Comparison of ENCODE assay signal across 8 cellular contexts in the genomic region with DNA sequence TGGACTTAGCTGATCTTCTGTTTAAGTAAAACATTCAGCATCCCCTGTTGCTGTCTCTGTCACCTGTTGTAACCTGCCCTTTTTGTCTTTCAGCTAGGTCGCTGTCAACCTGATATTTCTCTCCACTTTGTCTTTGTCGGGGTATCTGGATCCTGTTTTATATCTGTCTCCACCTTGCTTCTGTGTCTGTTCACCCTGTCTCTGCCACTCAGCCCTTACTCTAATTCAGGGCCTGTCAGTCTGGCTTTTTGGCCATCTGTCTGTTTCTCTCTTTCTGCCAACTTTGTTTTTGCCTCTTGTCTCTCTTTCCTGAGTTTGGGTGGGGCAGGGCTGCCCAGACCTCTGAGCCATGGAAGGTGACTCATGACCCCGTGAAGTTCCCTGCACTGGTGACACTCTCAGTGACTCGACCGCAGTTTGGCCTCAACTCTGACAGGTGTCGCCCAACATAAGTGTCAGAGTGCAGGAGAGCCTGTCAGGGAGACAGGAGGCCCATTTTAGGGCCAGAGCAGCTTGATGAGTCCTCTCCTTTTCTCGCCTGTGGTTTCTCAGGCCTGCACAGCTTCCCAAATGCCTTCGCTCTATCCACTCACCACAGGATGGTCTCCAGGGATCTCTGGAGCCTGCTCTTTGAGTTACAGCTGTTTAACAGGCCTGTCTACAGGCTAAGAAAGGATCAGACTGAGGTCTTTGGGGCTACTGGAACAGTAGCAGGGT. TPM values are rescaled to one million over a fixed set of nuclear protein-coding genes. Genes with fewer than 3 reads are reported as not detected.
DNase-seq lines count a peak whose midpoint lies in the region; ATAC-seq and TF ChIP-seq lines count a peak whose summit lies in the region.

No MANE protein-coding gene starts in this region.

- no peak for TF ChIP-seq RAD21 in neural cell (conservative IDR thresholded peaks at IDR 0.05)

- peak overlapping the region; percentile 99 for H3K27ac Mint-ChIP-seq in activated CD8-positive, alpha-beta memory T cell treated with anti-CD3 and anti-CD28 coated beads, Interleukin-2, amount 10 ng/mL, durations not matched to agents 7 days and 5 days

- H3K4me1 Mint-ChIP-seq in activated CD8-positive, alpha-beta memory T cell treated with anti-CD3 and anti-CD28 coated beads, Interleukin-2, amount 10 ng/mL, durations not matched to agents 7 days and 5 days: peaks cover 40% of the 10 kb centered on the region

- no peaks in the 10 kb centered on the region for H3K9me3 ChIP-seq in HEK293 (ENCODE audit: control insufficient read depth, insufficient read depth, low read depth, low read length)
- H3K9me3 ChIP-seq in esophagus (ENCODE audit: control insufficient read depth in 2 of 2, insufficient read depth in 1 of 2, low read depth in 1 of 2, low read length in 1 of 2): no peaks in the 10 kb centered on the region
- H3K9me3 ChIP-seq in neural cell (ENCODE audit: low read length): no peaks in the 10 kb centered on the region
- H3K9me3 ChIP-seq in suprapubic skin: no peaks in the 10 kb centered on the region

- H4K20me1 ChIP-seq in neural cell (ENCODE audit: insufficient read depth): no peaks in the 10 kb centered on the region

- no peaks in the 10 kb centered on the region for H3K9me2 ChIP-seq in neural cell (ENCODE audit: insufficient read depth, low read length)

- H3K9ac ChIP-seq in neural cell (ENCODE audit: low read length): peak overlapping the region; percentile 90

- H3K9me3 Mint-ChIP-seq in activated CD8-positive, alpha-beta memory T cell treated with anti-CD3 and anti-CD28 coated beads, Interleukin-2, amount 10 ng/mL, durations not matched to agents 7 days and 5 days (ENCODE audit: low read depth): no peaks in the 10 kb centered on the region

- peaks cover 41% of the 10 kb centered on the region for H3K79me2 ChIP-seq in neural cell (replicated peaks; ENCODE audit: insufficient read depth, low read length)

- H3F3A ChIP-seq in neural cell (ENCODE audit: insufficient read depth, low read length, poor library complexity, severe bottlenecking): no peaks in the 10 kb centered on the region

- CTCF ChIA-PET in HEK293 (lab: Yijun Ruan, JAX): interaction anchor here (0.6 to 1.5 kb wide), 4 partner anchors 9 to 822 kb away, joined by 3 to 6 read pairs (median 4); no protein-coding TSS in a partner anchor
- CTCF ChIA-PET in activated CD8-positive, alpha-beta memory T cell treated with anti-CD3 and anti-CD28 coated beads, Interleukin-2, amount 10 ng/mL, durations not matched to agents 7 days and 5 days (lab: Charles Lee): interaction anchor here (1.0 to 3.1 kb wide), 4 partner anchors 15 to 99 kb away, joined by 3 to 16 read pairs (median 5); a partner anchor contains a TSS

- TF ChIP-seq EP300 in neural cell (conservative IDR thresholded peaks at IDR 0.05; ENCODE audit: poor library complexity, severe bottlenecking) (no peak), suprapubic skin (IDR thresholded peaks at IDR 0.05) (no peak)

- POLR2A ChIA-PET in HEK293 (lab: Yijun Ruan, JAX): interaction anchor here (0.7 to 2.0 kb wide), 15 partner anchors 12 to 1615 kb away, joined by 3 to 16 read pairs (median 4); a partner anchor contains a TSS

- H3K27ac ChIP-seq in HEK293 (ENCODE audit: extremely low read depth, low read depth, low read length): peak overlapping the region; percentile 79
- peak overlapping the region; percentile 97 for H3K27ac ChIP-seq in esophagus (ENCODE audit: low read depth in 2 of 2, low read length in 1 of 2)
- peak overlapping the region; percentile 79 for H3K27ac ChIP-seq in neural cell (ENCODE audit: low read length)
- H3K27ac ChIP-seq in suprapubic skin: peak overlapping the region; percentile 95

- TF ChIP-seq POLR2A in suprapubic skin (IDR thresholded peaks at IDR 0.05): no peak

- H3K4me2 ChIP-seq in neural cell (ENCODE audit: low read length): peak overlapping the region; percentile 85

- H3K27me3 ChIP-seq in esophagus (ENCODE audit: control insufficient read depth in 1 of 2, insufficient read depth in 2 of 2, low read length in 2 of 2): no peaks in the 10 kb centered on the region
- no peaks in the 10 kb centered on the region for H3K27me3 ChIP-seq in neural cell (ENCODE audit: insufficient read depth, low read depth, low read length)
- H3K27me3 ChIP-seq in suprapubic skin: no peaks in the 10 kb centered on the region

- H3K4me3 Mint-ChIP-seq in activated CD8-positive, alpha-beta memory T cell treated with anti-CD3 and anti-CD28 coated beads, Interleukin-2, amount 10 ng/mL, durations not matched to agents 7 days and 5 days: peak overlapping the region; percentile 96

- ATAC-seq in activated CD8-positive, alpha-beta memory T cell treated with anti-CD3 and anti-CD28 coated beads, Interleukin-2, amount 10 ng/mL, durations not matched to agents 7 days and 5 days: peak; percentile 87

- H3K36me3 Mint-ChIP-seq in activated CD8-positive, alpha-beta memory T cell treated with anti-CD3 and anti-CD28 coated beads, Interleukin-2, amount 10 ng/mL, durations not matched to agents 7 days and 5 days: peaks cover 13% of the 10 kb centered on the region

- WGBS in esophagus, 2 donors: 17 to 19% methylated on average over 8 of the region's 8 CpGs
- WGBS in suprapubic skin: 10% methylated on average over 8 of the region's 8 CpGs

- peak overlapping the region; percentile 92 for H2AFZ ChIP-seq in neural cell (ENCODE audit: low read depth, low read length)

- H3K4me3 ChIP-seq in GM12865 (ENCODE audit: low read depth, low read length) (peak overlapping the region; percentile 67), HEK293 (ENCODE audit: low read depth, low read length) (peak overlapping the region; percentile 95), esophagus (ENCODE audit: low read depth in 1 of 2, low read length in 2 of 2) (peak overlapping the region; percentile 93 to 98), neural cell (ENCODE audit: low read length) (peak overlapping the region; percentile 88), suprapubic skin (peak overlapping the region; percentile 77)

- H3K27me3 Mint-ChIP-seq in activated CD8-positive, alpha-beta memory T cell treated with anti-CD3 and anti-CD28 coated beads, Interleukin-2, amount 10 ng/mL, durations not matched to agents 7 days and 5 days: no peaks in the 10 kb centered on the region

- TF ChIP-seq CTCF in GM12865 (IDR thresholded peaks at IDR 0.05; ENCODE audit: insufficient read depth, low read depth, low read length, missing control alignments): no peak
- no peak for TF ChIP-seq CTCF in HEK293 (tag by site-specific recombination; IDR thresholded peaks at IDR 0.05)
- no peak for TF ChIP-seq CTCF in neural cell (IDR thresholded peaks at IDR 0.05; ENCODE audit: poor library complexity, severe bottlenecking)
- TF ChIP-seq CTCF in suprapubic skin (IDR thresholded peaks at IDR 0.05): no peak

- H3K36me3 ChIP-seq in HEK293 (ENCODE audit: control insufficient read depth in 2 of 2, insufficient read depth in 1 of 2, low read length in 2 of 2) (peaks cover 0 to 9% of the 10 kb centered on the region in 2 experiments; a peak in 2 of 3 replicates), esophagus (ENCODE audit: control insufficient read depth in 2 of 2, insufficient read depth in 2 of 2, low read length in 1 of 2) (no peaks in the 10 kb centered on the region), neural cell (ENCODE audit: insufficient read depth, low read length) (no peaks in the 10 kb centered on the region), suprapubic skin (peaks cover 15% of the 10 kb centered on the region)

- peak; percentile 90 for DNase-seq in GM12865 (ENCODE audit: low read depth)
- peak; percentile 4 for DNase-seq in NCI-H2107 (lab: John Stamatoyannopoulos, UW)
- DNase-seq in activated CD8-positive, alpha-beta memory T cell treated with anti-CD3 and anti-CD28 coated beads, Interleukin-2, amount 10 ng/mL, durations not matched to agents 7 days and 5 days: peak; percentile 96
- peak in 1 of 2 donors; percentile 74 for DNase-seq in suprapubic skin (ENCODE audit: low spot score in 2 of 2)
- no peak for DNase-seq in NCI-H1436 treated with DMSO at 0.1 percent for 48 hours (lab: John Stamatoyannopoulos, UW)

- H3K4me1 ChIP-seq in HEK293 (ENCODE audit: control insufficient read depth, insufficient read depth, low read length) (peaks cover 7% of the 10 kb centered on the region; the same call in 1 of the 2 replicates), esophagus (ENCODE audit: control insufficient read depth in 2 of 2, insufficient read depth in 2 of 2, low read length in 1 of 2) (peaks cover 0 to 5% of the 10 kb centered on the region in 2 donors), suprapubic skin (peaks cover 39% of the 10 kb centered on the region)

TF ChIP-seq in neural cell, 6 proteins besides CTCF, POLR2A, EP300 and RAD21 (continues in another document):
- TF ChIP-seq SMC3 (conservative IDR thresholded peaks at IDR 0.05; ENCODE audit: poor library complexity): no peak
- TF ChIP-seq EZH2 (IDR thresholded peaks at IDR 0.05; ENCODE audit: borderline replicate concordance, insufficient read depth, low read length, poor library complexity, severe bottlenecking): no peak

RNA-seq across cellular contexts. Expression of a gene that starts 0.9 kb away (rescaled TPM):
- total RNA-seq in activated CD8-positive, alpha-beta memory T cell treated with anti-CD3 and anti-CD28 coated beads, Interleukin-2, amount 10 ng/mL, durations not matched to agents 7 days and 5 days: 10 to 100 TPM; 25.2 to 28.9 TPM
- polyA plus RNA-seq in esophagus (1 to 10 TPM; 4.8 to 5.0 TPM), neural cell (12.1 and 12.3 TPM in 2 replicates)
- polyA minus RNA-seq in neural cell: 21.9 and 24.5 TPM in 2 replicates
- total RNA-seq in suprapubic skin: 10 to 100 TPM; 21.2 to 46.1 (median 32.2) TPM

RNA-seq across cellular contexts. Expression of a gene that starts 54.7 kb away (rescaled TPM):
- total RNA-seq in activated CD8-positive, alpha-beta memory T cell treated with anti-CD3 and anti-CD28 coated beads, Interleukin-2, amount 10 ng/mL, durations not matched to agents 7 days and 5 days: 1 to 10 TPM; 7.4 to 7.5 TPM
- 1 to 10 TPM; 1.4 to 1.5 TPM for polyA plus RNA-seq in esophagus
- 19.5 and 21.8 TPM in 2 replicates for polyA plus RNA-seq in neural cell
- 47.2 and 52.7 TPM in 2 replicates for polyA minus RNA-seq in neural cell
- 10 to 100 TPM; 10.8 to 15.9 (median 13.0) TPM for total RNA-seq in suprapubic skin
